Comparison of ENCODE assay signal across 15 cellular contexts in the genomic region with DNA sequence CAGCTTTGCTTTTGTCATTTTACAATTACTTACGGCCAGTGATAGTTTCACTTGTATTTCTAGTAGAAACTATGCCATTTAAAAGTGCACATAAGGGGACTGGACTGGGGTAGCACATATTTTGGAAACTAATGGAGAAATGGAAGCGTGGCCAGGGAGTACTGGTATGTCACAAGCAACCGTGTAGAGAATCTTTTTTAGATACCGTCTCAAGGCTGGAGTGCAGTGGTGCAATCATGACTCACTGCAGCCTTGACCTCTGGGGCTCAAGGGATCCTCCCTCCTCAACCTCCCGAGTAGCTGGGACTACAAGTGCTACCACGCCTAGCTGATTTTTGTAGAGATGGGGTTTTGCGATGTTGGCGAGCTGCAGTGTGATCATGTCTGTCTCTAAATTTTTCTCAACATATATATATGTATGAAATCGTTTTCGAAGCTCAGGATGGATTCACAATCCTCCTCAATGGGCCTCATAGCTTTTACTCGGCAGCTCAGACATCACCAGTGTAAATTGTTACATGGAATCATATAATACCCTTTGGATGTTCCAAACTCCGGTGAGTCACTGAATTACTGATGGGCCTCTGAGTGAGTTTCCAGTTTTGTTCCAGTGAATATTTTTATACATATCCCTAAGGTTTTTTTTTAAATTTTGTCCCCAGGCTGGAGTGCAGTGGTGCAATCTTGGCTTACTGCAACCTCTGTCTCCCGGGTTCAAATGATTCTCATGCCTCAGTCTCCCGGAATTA. TPM values are rescaled to one million over a fixed set of nuclear protein-coding genes. Genes with fewer than 3 reads are reported as not detected.
DNase-seq lines count a peak whose midpoint lies in the region; ATAC-seq and TF ChIP-seq lines count a peak whose summit lies in the region.
"Had no signal": no experiment of that assay in that cellular context is flagged by ENCODE, and none has a peak within 500 bp of the region (broad histone marks: within the 10 kb centered on the region; RNA-seq: fewer than 3 reads in every experiment).

No MANE protein-coding gene starts in this region.

- no peak for DNase-seq in activated CD4-positive, alpha-beta T cell treated with anti-CD3 and anti-CD28 coated beads for 36 hours
- no peak for DNase-seq in activated CD4-positive, alpha-beta T cell treated with anti-CD3 and anti-CD28 coated beads, Interleukin-2, amount 10 ng/mL, durations not matched to agents 24 days and 14 days
- DNase-seq in Panc1 (ENCODE audit: low read depth, low spot score) (no peak), fibroblast of pulmonary artery (ENCODE audit: low read depth) (peak; percentile 69), skeletal muscle cell (ENCODE audit: low read depth) (peak; percentile 48), SHP77 treated with DMSO at 0.1 percent for 48 hours (lab: John Stamatoyannopoulos, UW) (no peak), COR-L47 (lab: John Stamatoyannopoulos, UW) (no peak)
- DNase-seq in activated effector memory CD4-positive, alpha-beta T cell treated with Interleukin-2 at 50 U/mL for 16 hours = no peak
- DNase-seq: activated CD4-positive, alpha-beta T cell treated with anti-CD3 and anti-CD28 coated beads for 1 hour; Calu3; mammary epithelial cell; NCI-H1105; NCI-H446; stimulated activated CD4-positive, alpha-beta T cell treated with anti-CD3 and anti-CD28 coated beads, Interleukin-15, amount 100 ng/mL, for 24 hours had no signal

- H3K27ac Mint-ChIP-seq in activated CD4-positive, alpha-beta T cell treated with anti-CD3 and anti-CD28 coated beads for 36 hours = peak overlapping the region; percentile 19
- no peak overlapping the region for H3K27ac Mint-ChIP-seq in activated CD4-positive, alpha-beta T cell treated with anti-CD3 and anti-CD28 coated beads, Interleukin-2, amount 10 ng/mL, durations not matched to agents 24 days and 14 days

- BruUV-seq in Panc1 (replicated peaks; lab: Mats Ljungman, UMichigan) = no TSS peak

- in situ Hi-C loops in Panc1 (cut with HindIII; ENCODE audit: low pct_unique_long_range_greater_than_20kb, low sequenced_read_pairs) = no loop called here

- peak overlapping the region; percentile 69 for H3K27ac ChIP-seq in Panc1 (ENCODE audit: low read length)
- H3K27ac ChIP-seq: neutrophil had no signal

- intact Hi-C loops in activated CD4-positive, alpha-beta T cell treated with anti-CD3 and anti-CD28 coated beads for 36 hours (cut with DNase I, micrococcal nuclease) = no loop called here
- intact Hi-C loops in activated CD4-positive, alpha-beta T cell treated with anti-CD3 and anti-CD28 coated beads, Interleukin-2, amount 10 ng/mL, durations not matched to agents 24 days and 14 days (cut with micrococcal nuclease) = no loop called here
- intact Hi-C loops in Panc1 (cut with micrococcal nuclease; ENCODE audit: unreplicated experiment) = no loop called here

- ATAC-seq in activated CD4-positive, alpha-beta T cell treated with anti-CD3 and anti-CD28 coated beads for 36 hours = no peak
- peak; percentile 35; the same call in 1 of the 2 replicates for ATAC-seq in Panc1

- peaks cover 38% of the 10 kb centered on the region for H3K36me3 Mint-ChIP-seq in activated CD4-positive, alpha-beta T cell treated with anti-CD3 and anti-CD28 coated beads for 36 hours (ENCODE audit: low read depth)
- H3K36me3 Mint-ChIP-seq in activated CD4-positive, alpha-beta T cell treated with anti-CD3 and anti-CD28 coated beads, Interleukin-2, amount 10 ng/mL, durations not matched to agents 24 days and 14 days (ENCODE audit: low read depth) = peaks cover 43% of the 10 kb centered on the region

- H3K4me3 Mint-ChIP-seq in activated CD4-positive, alpha-beta T cell treated with anti-CD3 and anti-CD28 coated beads for 36 hours = no peak overlapping the region
- no peak overlapping the region for H3K4me3 Mint-ChIP-seq in activated CD4-positive, alpha-beta T cell treated with anti-CD3 and anti-CD28 coated beads, Interleukin-2, amount 10 ng/mL, durations not matched to agents 24 days and 14 days

- peaks cover 36% of the 10 kb centered on the region for H3K4me1 ChIP-seq in Panc1 (ENCODE audit: control insufficient read depth, insufficient read depth, low read length)

- no peaks in the 10 kb centered on the region for H3K36me3 ChIP-seq in Panc1 (ENCODE audit: control insufficient read depth, insufficient read depth, low read length)

- TF ChIP-seq CTCF in Panc1 (IDR thresholded peaks at IDR 0.05) (no peak), fibroblast of pulmonary artery (IDR thresholded peaks at IDR 0.05; ENCODE audit: low read length, missing control alignments) (no peak)

- CTCF ChIA-PET in activated CD4-positive, alpha-beta T cell treated with anti-CD3 and anti-CD28 coated beads for 36 hours (lab: Charles Lee) = no interaction called here
- CTCF ChIA-PET in Panc1 (lab: Charles Lee) = no interaction called here

- H3K27me3 ChIP-seq in Panc1 (ENCODE audit: control insufficient read depth, insufficient read depth, low read length) = no peaks in the 10 kb centered on the region
- H3K27me3 ChIP-seq: neutrophil had no signal

- H3K9me3 Mint-ChIP-seq in activated CD4-positive, alpha-beta T cell treated with anti-CD3 and anti-CD28 coated beads for 36 hours (ENCODE audit: low read depth) = no peaks in the 10 kb centered on the region
- H3K9me3 Mint-ChIP-seq in activated CD4-positive, alpha-beta T cell treated with anti-CD3 and anti-CD28 coated beads, Interleukin-2, amount 10 ng/mL, durations not matched to agents 24 days and 14 days = no peaks in the 10 kb centered on the region

- no peaks in the 10 kb centered on the region for H3K9me3 ChIP-seq in Panc1 (ENCODE audit: control insufficient read depth, insufficient read depth, low read depth, low read length)
- H3K9me3 ChIP-seq: neutrophil had no signal

- no peaks in the 10 kb centered on the region for H3K4me1 Mint-ChIP-seq in activated CD4-positive, alpha-beta T cell treated with anti-CD3 and anti-CD28 coated beads for 36 hours
- H3K4me1 Mint-ChIP-seq in activated CD4-positive, alpha-beta T cell treated with anti-CD3 and anti-CD28 coated beads, Interleukin-2, amount 10 ng/mL, durations not matched to agents 24 days and 14 days = no peaks in the 10 kb centered on the region

- POLR2A ChIA-PET in activated CD4-positive, alpha-beta T cell treated with anti-CD3 and anti-CD28 coated beads for 36 hours (lab: Charles Lee) = no interaction called here
- POLR2A ChIA-PET in Panc1 (lab: Charles Lee) = no interaction called here

- H3K27me3 Mint-ChIP-seq in activated CD4-positive, alpha-beta T cell treated with anti-CD3 and anti-CD28 coated beads for 36 hours = no peaks in the 10 kb centered on the region
- H3K27me3 Mint-ChIP-seq in activated CD4-positive, alpha-beta T cell treated with anti-CD3 and anti-CD28 coated beads, Interleukin-2, amount 10 ng/mL, durations not matched to agents 24 days and 14 days = no peaks in the 10 kb centered on the region

- H3K4me3 ChIP-seq in Panc1 (ENCODE audit: low read depth in 2 of 2, low read length in 2 of 2) = no peak overlapping the region
- H3K4me3 ChIP-seq in fibroblast of pulmonary artery (replicated peaks; ENCODE audit: low read depth, low read length) = no peak overlapping the region
- H3K4me3 ChIP-seq in skeletal muscle cell (ENCODE audit: low read depth, low read length) = no peak overlapping the region

RNA-seq across cellular contexts. Expression of a gene that starts 51.7 kb away (rescaled TPM):
- total RNA-seq in activated CD4-positive, alpha-beta T cell treated with anti-CD3 and anti-CD28 coated beads for 36 hours = 1 to 10 TPM; 4.7 to 5.0 TPM
- total RNA-seq in activated CD4-positive, alpha-beta T cell treated with anti-CD3 and anti-CD28 coated beads, Interleukin-2, amount 10 ng/mL, durations not matched to agents 24 days and 14 days = 6.0 and 9.8 TPM in 2 replicates
- total RNA-seq in Panc1 (2021; ENCODE audit: unreplicated experiment) = 15.0 TPM
- 4.9 TPM for polyA plus RNA-seq in Panc1 (2012; ENCODE audit: insufficient read length)

Comparison
In these comparisons a context has a peak if more than half of its experiments do, and no peak if none do; other contexts are left out.
1. DNase-seq: peak in fibroblast of pulmonary artery (single experiment) and skeletal muscle cell (single experiment); none in activated CD4-positive, alpha-beta T cell treated with anti-CD3 and anti-CD28 coated beads for 36 hours (single experiment), activated CD4-positive, alpha-beta T cell treated with anti-CD3 and anti-CD28 coated beads, Interleukin-2, amount 10 ng/mL, durations not matched to agents 24 days and 14 days (single experiment), Panc1 (single experiment), SHP77 treated with DMSO at 0.1 percent for 48 hours (single experiment), COR-L47 (single experiment) and activated effector memory CD4-positive, alpha-beta T cell treated with Interleukin-2 at 50 U/mL for 16 hours (single experiment).